19 cellular contexts compared by ENCODE assay signal in genomic region chr17:1753767-1754429, GRCh38. TPM values are rescaled to one million over a fixed set of nuclear protein-coding genes. Genes with fewer than 3 reads are reported as not detected.
DNase-seq lines count a peak whose midpoint lies in the region; ATAC-seq, FAIRE-seq and TF ChIP-seq lines count a peak whose summit lies in the region.
"Had no signal": no experiment of that assay in that cellular context is flagged by ENCODE, and none has a peak within 500 bp of the region (broad histone marks: within the 10 kb centered on the region; RNA-seq: fewer than 3 reads in every experiment).

No MANE protein-coding gene starts in this region.

- H3K4me3 Mint-ChIP-seq in endodermal cell, result no peak overlapping the region

- TF ChIP-seq EP300 in A549 (IDR thresholded peaks at IDR 0.05), result no peak

- H3K27me3 Mint-ChIP-seq in endodermal cell (ENCODE audit: insufficient read depth), result peaks cover 3% of the 10 kb centered on the region

- TF ChIP-seq RAD21 in A549 (conservative IDR thresholded peaks at IDR 0.05 in 1 of 2, IDR thresholded peaks at IDR 0.05 in 1 of 2) (no peak), IMR-90 (IDR thresholded peaks at IDR 0.05; ENCODE audit: low read length) (no peak)

- H3K4me2 ChIP-seq in A549 (no peak overlapping the region), IMR-90 (ENCODE audit: low read depth, low read length) (no peak overlapping the region)

- H3K56ac ChIP-seq in IMR-90 (ENCODE audit: extremely low read depth, insufficient read depth, low read length), result no peak overlapping the region

- H2BK20ac ChIP-seq in IMR-90 (ENCODE audit: low read depth, low read length), result no peak overlapping the region

- ATAC-seq in A549, result no peak; a peak in 1 of 6 replicates
- no peak for ATAC-seq in IMR-90 (ENCODE audit: low read depth)
- ATAC-seq in lower lobe of right lung, result no peak
- ATAC-seq in HG02840 (IDR thresholded peaks at IDR 0.05; ENCODE audit: low FRiP score, unreplicated experiment), result no peak
- no peak for ATAC-seq in GM19455 (IDR thresholded peaks at IDR 0.05; ENCODE audit: unreplicated experiment)

- TF ChIP-seq CTCF in A549 (IDR thresholded peaks at IDR 0.05) (no peak), IMR-90 (conservative IDR thresholded peaks at IDR 0.05; ENCODE audit: low read depth, low read length) (no peak), endodermal cell (conservative IDR thresholded peaks at IDR 0.05) (no peak), lower lobe of right lung (IDR thresholded peaks at IDR 0.05) (no peak)

- H2AFZ ChIP-seq in IMR-90 (replicated peaks; ENCODE audit: low read length, poor library complexity), result peak overlapping the region; percentile 56

- DNase-seq in A549 (ENCODE audit: low read depth in 1 of 2, low spot score in 1 of 2) (peak in 1 of 2 experiments; percentile 4), IMR-90 (no peak), endodermal cell (peak; percentile 65), lower lobe of right lung (no peak), medulla oblongata (ENCODE audit: extremely low spot score) (no peak), NCI-H1105 (lab: John Stamatoyannopoulos, UW) (no peak)
- DNase-seq: Caco-2; DMS153; NCI-H2029; NCI-H2171; NCI-H446; NK-92 treated with Interleukin-12 subunit alpha and Interleukin-12 subunit beta, amount 100 ng/mL, for 24 hours; SHP77 treated with DMSO at 0.1 percent for 48 hours had no signal

- POLR2A ChIA-PET in A549 (lab: Yijun Ruan, JAX), result interaction anchor here (1.9 to 2.7 kb wide), 2 partner anchors 29 to 37 kb away, joined by 7 to 10 read pairs; partner anchors contain the start of gene WDR81
- POLR2A ChIA-PET in IMR-90 (lab: Charles Lee; ENCODE audit: unreplicated experiment), result no interaction called here

- H3K9ac ChIP-seq in IMR-90 (ENCODE audit: low read depth, low read length) (no peak overlapping the region), endodermal cell (ENCODE audit: extremely low read depth, low read length, poor library complexity, severe bottlenecking) (no peak overlapping the region)

- H3K36me3 ChIP-seq in IMR-90 (ENCODE audit: control insufficient read depth, insufficient read depth, low read length), result no peaks in the 10 kb centered on the region
- no peaks in the 10 kb centered on the region for H3K36me3 ChIP-seq in endodermal cell (ENCODE audit: control insufficient read depth, insufficient read depth, low read length)
- no peaks in the 10 kb centered on the region for H3K36me3 ChIP-seq in lower lobe of right lung
- H3K36me3 ChIP-seq: HAP-1 had no signal

- no peak overlapping the region for H3K14ac ChIP-seq in IMR-90 (replicated peaks; ENCODE audit: low read depth, low read length)

- CTCF ChIA-PET in A549 (lab: Yijun Ruan, JAX), result interaction anchor here (0.7 to 6.8 kb wide), 9 partner anchors 11 to 45 kb away, joined by 3 to 40 read pairs (median 4); partner anchors contain the start of gene SERPINF2
- CTCF ChIA-PET in IMR-90 (lab: Yijun Ruan, JAX), result no interaction called here

- no peak overlapping the region for H3K18ac ChIP-seq in IMR-90 (ENCODE audit: low read depth, low read length)

- H3K27me3 ChIP-seq in IMR-90 (ENCODE audit: control insufficient read depth, insufficient read depth, low read length) (peaks cover 2% of the 10 kb centered on the region; the same call in 1 of the 2 replicates), endodermal cell (ENCODE audit: control insufficient read depth, insufficient read depth, low read length, poor library complexity, severe bottlenecking) (no peaks in the 10 kb centered on the region), lower lobe of right lung (ENCODE audit: low read depth) (no peaks in the 10 kb centered on the region)

- intact Hi-C loops in IMR-90 (cut with micrococcal nuclease), result no loop called here
- intact Hi-C loops in lower lobe of right lung (cut with DNase I), result no loop called here

- H2AK9ac ChIP-seq in IMR-90 (replicated peaks; ENCODE audit: low read depth, low read length, poor library complexity), result no peak overlapping the region

- no peak overlapping the region for H4K8ac ChIP-seq in IMR-90 (ENCODE audit: low read depth in 2 of 2, low read length in 2 of 2)

- peaks cover 1% of the 10 kb centered on the region; the same call in 2 of the 3 replicates for H3K9me3 ChIP-seq in A549
- H3K9me3 ChIP-seq in IMR-90 (ENCODE audit: control insufficient read depth, insufficient read depth, low read length), result no peaks in the 10 kb centered on the region
- H3K9me3 ChIP-seq in endodermal cell (ENCODE audit: control insufficient read depth, low read length), result no peaks in the 10 kb centered on the region
- H3K9me3 ChIP-seq in lower lobe of right lung, result no peaks in the 10 kb centered on the region
- H3K9me3 ChIP-seq: Caco-2, HAP-1 had no signal

- H3K27ac ChIP-seq in A549, result peak overlapping the region in 1 of 2 experiments; percentile 33; a peak in 2 of 6 replicates
- H3K27ac ChIP-seq in IMR-90 (ENCODE audit: insufficient read depth, low read length), result no peak overlapping the region
- no peak overlapping the region for H3K27ac ChIP-seq in endodermal cell (ENCODE audit: low read depth, low read length)
- H3K27ac ChIP-seq in lower lobe of right lung, result peak overlapping the region; percentile 41

- no peak overlapping the region for H2AK5ac ChIP-seq in IMR-90 (ENCODE audit: low read depth, low read length)

- no peaks in the 10 kb centered on the region for H3K9me1 ChIP-seq in IMR-90 (ENCODE audit: insufficient read depth, low read length)

- H3K36me3 Mint-ChIP-seq in endodermal cell (ENCODE audit: low read depth), result no peaks in the 10 kb centered on the region

- no peaks in the 10 kb centered on the region for H3K79me1 ChIP-seq in IMR-90 (ENCODE audit: low read depth in 1 of 2, low read length in 2 of 2)

- FAIRE-seq in A549 (lab: Jason Lieb, UNC), result no peak
- FAIRE-seq: A204.1 had no signal

- no peak overlapping the region for H2BK15ac ChIP-seq in IMR-90 (ENCODE audit: low read depth, low read length)

- BruUV-seq in IMR-90 (replicated peaks; lab: Mats Ljungman, UMichigan), result no TSS peak

- no peak overlapping the region for H3K4me3 ChIP-seq in A549
- H3K4me3 ChIP-seq in IMR-90 (ENCODE audit: insufficient read depth, low read depth, low read length), result no peak overlapping the region
- H3K4me3 ChIP-seq in endodermal cell (ENCODE audit: low read length), result no peak overlapping the region
- H3K4me3 ChIP-seq in lower lobe of right lung, result peak overlapping the region; percentile 44
- H3K4me3 ChIP-seq: HAP-1 had no signal

- no peak overlapping the region for H2BK120ac ChIP-seq in IMR-90 (ENCODE audit: low read depth, low read length)

- peaks cover 13% of the 10 kb centered on the region for H3K4me1 ChIP-seq in A549
- H3K4me1 ChIP-seq in IMR-90 (ENCODE audit: control insufficient read depth, insufficient read depth, low read length), result no peaks in the 10 kb centered on the region
- H3K4me1 ChIP-seq in endodermal cell (ENCODE audit: control insufficient read depth, insufficient read depth, low read length), result no peaks in the 10 kb centered on the region
- H3K4me1 ChIP-seq in lower lobe of right lung, result peaks cover 46% of the 10 kb centered on the region
- H3K4me1 ChIP-seq: Caco-2, HAP-1 had no signal

- H4K91ac ChIP-seq in IMR-90 (ENCODE audit: insufficient read depth, low read depth, low read length), result no peak overlapping the region

- no peaks in the 10 kb centered on the region for H4K20me1 ChIP-seq in IMR-90 (ENCODE audit: insufficient read depth, low read length)

- no peak overlapping the region for H3K23ac ChIP-seq in IMR-90 (ENCODE audit: low read depth, low read length)

- H3K4ac ChIP-seq in IMR-90 (ENCODE audit: low read depth, low read length), result no peak overlapping the region

- H2BK5ac ChIP-seq in IMR-90 (ENCODE audit: low read depth, low read length, poor library complexity, severe bottlenecking), result no peak overlapping the region

- no peaks in the 10 kb centered on the region for H3K9me3 Mint-ChIP-seq in endodermal cell

- no peak overlapping the region for H4K5ac ChIP-seq in IMR-90 (ENCODE audit: low read depth, low read length)

- in situ Hi-C loops in IMR-90 (cut with MboI; ENCODE audit: low sequenced_read_pairs), result no loop called here

- dilution Hi-C loops in IMR-90 (cut with HindIII; ENCODE audit: low sequenced_read_pairs, unreplicated experiment), result no loop called here

- H3K27ac Mint-ChIP-seq in endodermal cell, result no peak overlapping the region

- TF ChIP-seq POLR2A in A549 (IDR thresholded peaks at IDR 0.05; ENCODE audit: low read length) (no peak), IMR-90 (IDR thresholded peaks at IDR 0.05; ENCODE audit: low read depth, low read length) (no peak)

- peaks cover 4% of the 10 kb centered on the region for H3K4me1 Mint-ChIP-seq in endodermal cell

- 96% methylated on average over 23 of the region's 23 CpGs for WGBS in A549 (ENCODE audit: missing lambda C conversion rate)
- WGBS in IMR-90 (ENCODE audit: extremely low coverage in 2 of 2, insufficient read length in 1 of 2), 2 experiments, result 87% methylated on average over 16 of the region's 23 CpGs; no CpG with 5 or more reads in 1 of the 2 experiments
- WGBS in endodermal cell (ENCODE audit: insufficient coverage in 1 of 2, insufficient read length in 1 of 2), 2 experiments, result 78 to 85% methylated on average over 5 to 23 of the region's 23 CpGs

RNA-seq across cellular contexts. Expression of gene SERPINF1, which starts 8.0 kb away (rescaled TPM):
- polyA plus RNA-seq in A549 (2011; rRNA removed), result 11.5 and 13.7 TPM in 2 replicates
- 4.7 and 7.2 TPM in 2 replicates for polyA plus RNA-seq in A549 (2012; cell fraction: cytosol; rRNA removed)
- 8.7 and 12.9 TPM in 2 replicates for polyA plus RNA-seq in A549 (2012; cell fraction: nucleus; rRNA removed)
- 2.3 to 3.4 TPM (median 3.0 TPM) in 3 replicates for polyA plus RNA-seq in A549 (2017; fragmentation: RNase III; extraction: RNeasy Plus Mini Kit Qiagen cat#74134 plus additional on column Dnase treatment)
- 8.2 and 8.7 TPM in 2 replicates for polyA minus RNA-seq in A549 (2011; rRNA and poly(A)+ RNA removed)
- 11.7 and 15.6 TPM in 2 replicates for total RNA-seq in IMR-90 (2012; rRNA removed)
- 90.2 and 94.3 TPM in 2 replicates for polyA plus RNA-seq in IMR-90 (2012; rRNA removed)
- polyA plus RNA-seq in IMR-90 (2012; cell fraction: cytosol; rRNA removed), result 104 and 232 TPM in 2 replicates
- polyA plus RNA-seq in IMR-90 (2012; cell fraction: nucleus; rRNA removed; ENCODE audit: low replicate concordance), result 61.8 and 102 TPM in 2 replicates
- 10 to 100 TPM; 39.7 to 64.1 TPM for total RNA-seq in endodermal cell
- polyA plus RNA-seq in endodermal cell (2013, experiment 1 of 2), result 36.7 TPM
- 33.9 TPM for polyA plus RNA-seq in endodermal cell (2013, experiment 2 of 2)
- 204 TPM for total RNA-seq in lower lobe of right lung
- total RNA-seq: OCI-LY7 had no signal

RNA-seq across cellular contexts. Expression of gene SERPINF2, which starts 11.2 kb away (rescaled TPM):
- 2.1 and 2.7 TPM in 2 replicates for polyA plus RNA-seq in A549 (2011; rRNA removed)
- 2.8 and 3.6 TPM in 2 replicates for polyA plus RNA-seq in A549 (2012; cell fraction: cytosol; rRNA removed)
- 3.9 and 4.4 TPM in 2 replicates for polyA plus RNA-seq in A549 (2012; cell fraction: nucleus; rRNA removed)
- 2.4 to 2.9 TPM (median 2.7 TPM) in 3 replicates for polyA plus RNA-seq in A549 (2017; fragmentation: RNase III; extraction: RNeasy Plus Mini Kit Qiagen cat#74134 plus additional on column Dnase treatment)
- polyA minus RNA-seq in A549 (2011; rRNA and poly(A)+ RNA removed), result 1.9 and 2.3 TPM in 2 replicates
- not detected in 2 replicates for total RNA-seq in IMR-90 (2012; rRNA removed)
- not detected in 2 replicates for polyA plus RNA-seq in IMR-90 (2012; rRNA removed)
- polyA plus RNA-seq in IMR-90 (2012; cell fraction: cytosol; rRNA removed), result 0.02 TPM in 1 of 2 replicates, not detected in the other
- 0.08 and 0.17 TPM in 2 replicates for polyA plus RNA-seq in IMR-90 (2012; cell fraction: nucleus; rRNA removed; ENCODE audit: low replicate concordance)
- total RNA-seq in endodermal cell, result 1 to 10 TPM in 1 of 2 donors, under 1 TPM in 1; 0.86 to 1.8 TPM
- 0.50 TPM for polyA plus RNA-seq in endodermal cell (2013, experiment 1 of 2)
- polyA plus RNA-seq in endodermal cell (2013, experiment 2 of 2), result 0.41 TPM
- 24.1 TPM for total RNA-seq in lower lobe of right lung

RNA-seq across cellular contexts. Expression of gene WDR81, which starts 29.4 kb away (rescaled TPM):
- polyA plus RNA-seq in A549 (2011; rRNA removed), result 4.6 and 4.9 TPM in 2 replicates
- 14.4 and 20.1 TPM in 2 replicates for polyA plus RNA-seq in A549 (2012; cell fraction: cytosol; rRNA removed)
- 71.8 and 82.1 TPM in 2 replicates for polyA plus RNA-seq in A549 (2012; cell fraction: nucleus; rRNA removed)
- polyA plus RNA-seq in A549 (2017; fragmentation: RNase III; extraction: RNeasy Plus Mini Kit Qiagen cat#74134 plus additional on column Dnase treatment), result 22.6 to 26.8 TPM (median 25.5 TPM) in 3 replicates
- 8.8 and 11.0 TPM in 2 replicates for polyA minus RNA-seq in A549 (2011; rRNA and poly(A)+ RNA removed)
- 3.0 and 3.9 TPM in 2 replicates for total RNA-seq in IMR-90 (2012; rRNA removed)
- 8.4 and 10.4 TPM in 2 replicates for polyA plus RNA-seq in IMR-90 (2012; rRNA removed)
- 4.5 and 7.7 TPM in 2 replicates for polyA plus RNA-seq in IMR-90 (2012; cell fraction: cytosol; rRNA removed)
- 21.3 and 52.6 TPM in 2 replicates for polyA plus RNA-seq in IMR-90 (2012; cell fraction: nucleus; rRNA removed; ENCODE audit: low replicate concordance)
- total RNA-seq in endodermal cell, result 10 to 100 TPM; 13.4 to 17.9 TPM
- polyA plus RNA-seq in endodermal cell (2013, experiment 1 of 2), result 8.0 TPM
- polyA plus RNA-seq in endodermal cell (2013, experiment 2 of 2), result 6.0 TPM
- 49.9 TPM for total RNA-seq in lower lobe of right lung

RNA-seq across cellular contexts. Expression of gene TLCD2, which starts 43.7 kb away (rescaled TPM):
- 3.4 and 4.5 TPM in 2 replicates for polyA plus RNA-seq in A549 (2011; rRNA removed)
- 0.70 and 0.96 TPM in 2 replicates for polyA plus RNA-seq in A549 (2012; cell fraction: cytosol; rRNA removed)
- 0.71 and 0.89 TPM in 2 replicates for polyA plus RNA-seq in A549 (2012; cell fraction: nucleus; rRNA removed)
- polyA plus RNA-seq in A549 (2017; fragmentation: RNase III; extraction: RNeasy Plus Mini Kit Qiagen cat#74134 plus additional on column Dnase treatment), result 3.1 to 3.8 TPM (median 3.5 TPM) in 3 replicates
- polyA minus RNA-seq in A549 (2011; rRNA and poly(A)+ RNA removed), result 3.7 and 4.3 TPM in 2 replicates
- total RNA-seq in IMR-90 (2012; rRNA removed), result 0.72 and 0.83 TPM in 2 replicates
- 0.67 and 1.2 TPM in 2 replicates for polyA plus RNA-seq in IMR-90 (2012; rRNA removed)
- polyA plus RNA-seq in IMR-90 (2012; cell fraction: cytosol; rRNA removed), result 0.49 and 0.75 TPM in 2 replicates
- polyA plus RNA-seq in IMR-90 (2012; cell fraction: nucleus; rRNA removed; ENCODE audit: low replicate concordance), result 0.75 and 2.1 TPM in 2 replicates
- total RNA-seq in endodermal cell, result 1 to 10 TPM in 1 of 2 donors, under 1 TPM in 1; 0.84 to 1.8 TPM
- 0.93 TPM for polyA plus RNA-seq in endodermal cell (2013, experiment 1 of 2)
- 0.99 TPM for polyA plus RNA-seq in endodermal cell (2013, experiment 2 of 2)
- 13.4 TPM for total RNA-seq in lower lobe of right lung
- total RNA-seq: OCI-LY7 had no signal
- polyA plus RNA-seq: CD14-positive monocyte had no signal
